1 cellular context compared by ENCODE assay signal in genomic region chr3:47851888-47852603, GRCh38.
TF ChIP-seq lines count a peak whose summit lies in the region.

No MANE protein-coding gene starts in this region.

TF ChIP-seq in IMR-90, 13 proteins besides CTCF, POLR2A, EP300 and RAD21:
- TF ChIP-seq USF2 (IDR thresholded peaks at IDR 0.05; ENCODE audit: low read depth, low read length) (no peak), MAZ (IDR thresholded peaks at IDR 0.05; ENCODE audit: borderline replicate concordance, low read depth, low read length) (no peak), CHD1 (IDR thresholded peaks at IDR 0.05; ENCODE audit: low read depth, low read length) (no peak), FOS (IDR thresholded peaks at IDR 0.05; ENCODE audit: low read depth, low read length) (no peak), BHLHE40 (IDR thresholded peaks at IDR 0.05; ENCODE audit: low read depth, low read length) (no peak), CEBPB (IDR thresholded peaks at IDR 0.05; ENCODE audit: low read depth, low read length) (no peak), RFX5 (IDR thresholded peaks at IDR 0.05; ENCODE audit: low read depth, low read length) (no peak), MAFK (IDR thresholded peaks at IDR 0.05; ENCODE audit: low read depth, low read length) (no peak), NFE2L2 (IDR thresholded peaks at IDR 0.05; ENCODE audit: low read depth, low read length) (no peak), MXI1 (IDR thresholded peaks at IDR 0.05; ENCODE audit: borderline replicate concordance, low read depth, low read length) (no peak), SMC3 (IDR thresholded peaks at IDR 0.05; ENCODE audit: low read depth, low read length) (no peak), RCOR1 (IDR thresholded peaks at IDR 0.05; ENCODE audit: insufficient replicate concordance, low read length) (no peak)
- TF ChIP-seq, protein P1, sequence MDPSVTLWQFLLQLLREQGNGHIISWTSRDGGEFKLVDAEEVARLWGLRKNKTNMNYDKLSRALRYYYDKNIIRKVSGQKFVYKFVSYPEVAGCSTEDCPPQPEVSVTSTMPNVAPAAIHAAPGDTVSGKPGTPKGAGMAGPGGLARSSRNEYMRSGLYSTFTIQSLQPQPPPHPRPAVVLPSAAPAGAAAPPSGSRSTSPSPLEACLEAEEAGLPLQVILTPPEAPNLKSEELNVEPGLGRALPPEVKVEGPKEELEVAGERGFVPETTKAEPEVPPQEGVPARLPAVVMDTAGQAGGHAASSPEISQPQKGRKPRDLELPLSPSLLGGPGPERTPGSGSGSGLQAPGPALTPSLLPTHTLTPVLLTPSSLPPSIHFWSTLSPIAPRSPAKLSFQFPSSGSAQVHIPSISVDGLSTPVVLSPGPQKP (IDR thresholded peaks at IDR 0.05; ENCODE audit: borderline replicate concordance, low read depth, low read length) = no peak
